In genomic region chr9:4799775-4800174, GRCh38 we compare ENCODE assay signal across 20 cellular contexts.
"Had no signal": no experiment of that assay in that cellular context is flagged by ENCODE, and none has a peak within 500 bp of the region (broad histone marks: within the 10 kb centered on the region; RNA-seq: fewer than 3 reads in every experiment).

No MANE protein-coding gene starts in this region.

- H3K9me3 ChIP-seq: heart right ventricle had no signal

- ATAC-seq: heart right ventricle; naive thymus-derived CD8-positive, alpha-beta T cell had no signal

- H3K27me3 Mint-ChIP-seq: activated naive CD8-positive, alpha-beta T cell treated with anti-CD3 and anti-CD28 coated beads, Interleukin-2, amount 10 ng/mL, durations not matched to agents 7 days and 5 days; naive thymus-derived CD8-positive, alpha-beta T cell; progenitor cell of endocrine pancreas had no signal

- H3K4me3 Mint-ChIP-seq: activated naive CD8-positive, alpha-beta T cell treated with anti-CD3 and anti-CD28 coated beads, Interleukin-2, amount 10 ng/mL, durations not matched to agents 7 days and 5 days; endodermal cell; mesothelial cell of epicardium; T-helper 2 cell treated with Interferon-gamma antibody and Interleukin-4, amounts not matched to agents 5 μg/mL and 100 μg/mL, for 36 hours had no signal

- H3K27ac Mint-ChIP-seq: activated naive CD8-positive, alpha-beta T cell treated with anti-CD3 and anti-CD28 coated beads, Interleukin-2, amount 10 ng/mL, durations not matched to agents 7 days and 5 days; endodermal cell; T-helper 2 cell treated with Interferon-gamma antibody and Interleukin-4, amounts not matched to agents 5 μg/mL and 100 μg/mL, for 36 hours had no signal

- H3K27me3 ChIP-seq: heart right ventricle had no signal

- H3K4me3 ChIP-seq: heart right ventricle, lung had no signal

- DNase-seq: activated CD4-positive, alpha-beta T cell treated with anti-CD3 and anti-CD28 coated beads for 4 hours; activated CD4-positive, alpha-beta T cell treated with anti-CD3 and anti-CD28 coated beads, Interleukin-2, amount 50 U/mL, for 48 hours; activated CD4-positive, CD25-positive, alpha-beta regulatory T cell; activated naive CD4-positive, alpha-beta T cell treated with Interleukin-2 at 50 U/mL for 16 hours; activated naive CD8-positive, alpha-beta T cell treated with anti-CD3 and anti-CD28 coated beads, Interleukin-2, amount 10 ng/mL, durations not matched to agents 7 days and 5 days; activated T-cell treated with anti-CD3 and anti-CD28 coated beads, Interleukin-2, amount 50 U/mL, for 48 hours; amniotic stem cell; cortex of kidney; endodermal cell; heart right ventricle; naive thymus-derived CD8-positive, alpha-beta T cell; stimulated activated CD4-positive, alpha-beta T cell treated with anti-CD3 and anti-CD28 coated beads, Interleukin-4, amount 100 ng/mL, for 24 hours; stimulated activated naive CD4-positive, alpha-beta T cell treated with Interleukin-2 at 50 U/mL for 16 hours had no signal

- H3K36me3 ChIP-seq: heart right ventricle had no signal

- FAIRE-seq: bronchial epithelial cell, keratinocyte, TTC549 had no signal
